In the genomic region with DNA sequence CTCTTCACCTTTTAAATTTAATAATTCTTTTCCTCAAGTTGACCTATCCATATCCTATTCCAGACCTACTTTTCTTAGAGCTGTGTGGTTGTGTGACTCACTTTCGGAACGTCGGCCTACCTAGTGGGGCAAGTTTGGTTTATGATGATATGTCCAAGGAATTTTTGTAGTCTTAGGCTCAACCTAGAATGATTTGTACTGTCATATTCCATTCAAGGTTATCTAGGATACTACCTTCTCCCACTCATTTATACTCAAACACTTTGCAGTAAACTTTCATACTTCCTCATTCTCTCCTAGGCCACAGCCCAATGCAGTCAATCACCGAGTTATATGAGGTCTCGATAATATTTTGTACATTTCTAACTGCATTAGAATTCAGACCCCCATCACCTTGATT, we compare ENCODE assay signal across 13 cellular contexts.
DNase-seq lines count a peak whose midpoint lies in the region; ATAC-seq, FAIRE-seq and TF ChIP-seq lines count a peak whose summit lies in the region.
"Had no signal": no experiment of that assay in that cellular context is flagged by ENCODE, and none has a peak within 500 bp of the region (broad histone marks: within the 10 kb centered on the region; RNA-seq: fewer than 3 reads in every experiment).

No MANE protein-coding gene starts in this region.

- intact Hi-C loops in naive thymus-derived CD4-positive, alpha-beta T cell (cut with micrococcal nuclease), result no loop called here

- no peaks in the 10 kb centered on the region for H3K9me3 ChIP-seq in DND-41 (ENCODE audit: insufficient read depth, low read length, severe bottlenecking)
- H3K9me3 ChIP-seq in naive thymus-derived CD4-positive, alpha-beta T cell (ENCODE audit: control insufficient read depth in 2 of 3, low read length in 3 of 3), result no peaks in the 10 kb centered on the region

- in situ Hi-C loops in astrocyte of the spinal cord (cut with HindIII; ENCODE audit: low sequenced_read_pairs), result no loop called here

- H4K20me1 ChIP-seq in DND-41 (ENCODE audit: insufficient read depth, low read length), result 0 out of 2 replicates have a peak, but pooled peaks cover 9% of the 10 kb centered on the region

- H3K4me3 ChIP-seq in DND-41 (ENCODE audit: low read depth in 1 of 2, low read length in 2 of 2) (no peak overlapping the region), astrocyte of the spinal cord (ENCODE audit: low read depth, low read length) (no peak overlapping the region)
- no peak overlapping the region for H3K4me3 ChIP-seq in naive thymus-derived CD4-positive, alpha-beta T cell (ENCODE audit: low read length)

- H3K27me3 Mint-ChIP-seq in naive thymus-derived CD4-positive, alpha-beta T cell, result no peaks in the 10 kb centered on the region

- CTCF ChIA-PET in naive thymus-derived CD4-positive, alpha-beta T cell (lab: Charles Lee), result no interaction called here

- no peak overlapping the region for H2AFZ ChIP-seq in DND-41 (ENCODE audit: low read depth, low read length)

- H3K4me2 ChIP-seq in DND-41 (ENCODE audit: insufficient read depth, low read length), result no peak overlapping the region

- H3K36me3 Mint-ChIP-seq in naive thymus-derived CD4-positive, alpha-beta T cell, result peaks cover 13 to 62% (median 58%) of the 10 kb centered on the region in 5 donors

- H3K27me3 ChIP-seq in DND-41 (ENCODE audit: insufficient read depth, low read length, poor library complexity), result no peaks in the 10 kb centered on the region
- H3K27me3 ChIP-seq in naive thymus-derived CD4-positive, alpha-beta T cell (ENCODE audit: control insufficient read depth in 2 of 2, insufficient read depth in 2 of 2, low read length in 2 of 2), result no peaks in the 10 kb centered on the region

- H3K4me1 Mint-ChIP-seq in naive thymus-derived CD4-positive, alpha-beta T cell, result peaks cover 38 to 92% (median 81%) of the 10 kb centered on the region in 7 donors

- H3K4me3 Mint-ChIP-seq in naive thymus-derived CD4-positive, alpha-beta T cell, result peak overlapping the region in 2 of 10 donors; percentile 5 to 8

- ATAC-seq in DND-41 (ENCODE audit: insufficient read depth, low read depth) (no peak), HG03439 (IDR thresholded peaks at IDR 0.05; ENCODE audit: unreplicated experiment) (no peak)
- ATAC-seq in naive thymus-derived CD4-positive, alpha-beta T cell, result no peak
- ATAC-seq: left ventricle myocardium superior had no signal

- no peak for TF ChIP-seq CTCF in DND-41 (IDR thresholded peaks at IDR 0.05; ENCODE audit: borderline replicate concordance, extremely low read depth, low read length, poor library complexity, severe bottlenecking)
- TF ChIP-seq CTCF in astrocyte of the spinal cord (IDR thresholded peaks at IDR 0.05; ENCODE audit: low read depth, low read length), result no peak

- POLR2A ChIA-PET in naive thymus-derived CD4-positive, alpha-beta T cell (lab: Charles Lee), result interaction anchor here (0.5 to 0.9 kb wide), 2 partner anchors 14 to 34 kb away, joined by 3 read pairs; no protein-coding TSS in a partner anchor

- peak overlapping the region; percentile 11 to 97 (median 95) for H3K27ac Mint-ChIP-seq in naive thymus-derived CD4-positive, alpha-beta T cell

- no peaks in the 10 kb centered on the region for H3K9me3 Mint-ChIP-seq in naive thymus-derived CD4-positive, alpha-beta T cell

- H3K79me2 ChIP-seq in DND-41 (ENCODE audit: insufficient read depth, low read length), result peaks cover 54% of the 10 kb centered on the region

- no peak for DNase-seq in DND-41
- DNase-seq in HTR-8/SVneo (ENCODE audit: insufficient read length, low spot score), result peak; percentile 57
- DNase-seq in astrocyte of the spinal cord (ENCODE audit: low read depth, low spot score), result peak; percentile 78
- no peak for DNase-seq in naive thymus-derived CD4-positive, alpha-beta T cell
- DNase-seq in NCI-H2171 (lab: John Stamatoyannopoulos, UW), result no peak
- no peak for DNase-seq in CD1c-positive myeloid dendritic cell (ENCODE audit: extremely low spot score)
- DNase-seq in NCI-H345 treated with DMSO at 0.1 percent for 48 hours (lab: John Stamatoyannopoulos, UW; ENCODE audit: unreplicated experiment), result no peak
- DNase-seq: foreskin melanocyte; Karpas-422; left ventricle myocardium superior; stimulated activated CD4-positive, alpha-beta T cell treated with anti-CD3 and anti-CD28 coated beads, Interleukin-4, amount 100 ng/mL, for 24 hours had no signal

- H3K27ac ChIP-seq in DND-41 (ENCODE audit: low read length), result peak overlapping the region; percentile 47; the same call in 1 of the 2 replicates
- H3K27ac ChIP-seq in naive thymus-derived CD4-positive, alpha-beta T cell (ENCODE audit: low read depth, low read length), result no peak overlapping the region

- FAIRE-seq in HTR-8/SVneo (lab: Jason Lieb, UNC), result peak; percentile 62
- FAIRE-seq: colon had no signal

- H3K36me3 ChIP-seq in DND-41 (ENCODE audit: insufficient read depth, low read length), result peaks cover 73% of the 10 kb centered on the region
- H3K36me3 ChIP-seq in naive thymus-derived CD4-positive, alpha-beta T cell (ENCODE audit: control insufficient read depth in 2 of 3, insufficient read depth in 3 of 3, low read length in 3 of 3), result peaks cover 0 to 16% (median 11%) of the 10 kb centered on the region in 3 experiments

- H3K9ac ChIP-seq in DND-41 (ENCODE audit: low read depth, low read length), result no peak overlapping the region

- peaks cover 59% of the 10 kb centered on the region for H3K4me1 ChIP-seq in DND-41 (ENCODE audit: insufficient read depth, low read length)
- peaks cover 50 to 52% of the 10 kb centered on the region in 2 donors for H3K4me1 ChIP-seq in naive thymus-derived CD4-positive, alpha-beta T cell (ENCODE audit: control insufficient read depth in 2 of 2, insufficient read depth in 2 of 2, low read length in 2 of 2)

Comparison
In these comparisons a context has a peak if more than half of its experiments do, and no peak if none do; other contexts are left out.
1. DNase-seq: peak in HTR-8/SVneo (single experiment) and astrocyte of the spinal cord (single experiment); none in DND-41 (single experiment), naive thymus-derived CD4-positive, alpha-beta T cell (0 of 9), NCI-H2171 (single experiment), CD1c-positive myeloid dendritic cell (single experiment) and NCI-H345 treated with DMSO at 0.1 percent for 48 hours (single experiment).